In the genomic region with DNA sequence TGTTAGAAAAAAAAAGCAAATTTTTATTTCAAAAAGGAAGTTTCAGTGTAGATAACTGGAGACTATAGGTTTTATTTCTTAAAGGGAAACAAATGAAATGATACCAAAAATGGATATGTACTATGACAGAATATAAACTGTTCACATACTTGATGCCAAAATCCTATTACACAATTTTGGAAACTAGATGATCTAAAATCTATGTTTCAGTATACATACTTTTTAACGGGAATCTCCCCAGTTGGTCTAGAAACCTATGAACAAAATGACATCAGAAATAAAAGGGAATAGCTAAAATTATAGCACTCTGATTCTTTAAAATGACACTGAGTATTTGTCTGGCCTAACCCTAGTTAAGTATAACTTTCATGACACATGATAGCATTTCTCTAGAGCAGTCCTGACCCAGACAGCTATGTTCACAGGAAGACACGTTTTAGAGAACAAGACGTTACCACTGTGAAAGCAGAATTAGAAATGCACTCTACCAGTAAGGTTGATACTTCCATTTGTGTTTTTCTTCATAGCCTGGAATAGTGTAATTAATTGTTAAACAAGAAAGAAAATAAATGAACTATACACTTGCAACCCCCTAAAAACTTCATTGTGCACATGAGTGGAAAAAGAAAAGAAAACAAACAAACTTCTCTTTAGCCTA, we compare ENCODE assay signal across 10 cellular contexts. TPM values are rescaled to one million over a fixed set of nuclear protein-coding genes. Genes with fewer than 3 reads are reported as not detected.
DNase-seq lines count a peak whose midpoint lies in the region; ATAC-seq and TF ChIP-seq lines count a peak whose summit lies in the region.
"Had no signal": no experiment of that assay in that cellular context is flagged by ENCODE, and none has a peak within 500 bp of the region (broad histone marks: within the 10 kb centered on the region; RNA-seq: fewer than 3 reads in every experiment).

No MANE protein-coding gene starts in this region.

- H3K4me3 Mint-ChIP-seq in activated T-cell treated with anti-CD3 and anti-CD28 coated beads, Interleukin-2, amount 50 U/mL, for 24 hours: peak overlapping the region; percentile 39
- H3K4me3 Mint-ChIP-seq in stimulated activated effector memory CD8-positive, alpha-beta T cell treated with anti-CD3 and anti-CD28 coated beads, Interleukin-12 subunit alpha, Interleukin-12 subunit beta, amount 100 ng/mL, for 72 hours: peak overlapping the region; percentile 99

- H3K27ac ChIP-seq in OCI-LY3 (ENCODE audit: low read length) (peak overlapping the region; percentile 9; the same call in 1 of the 2 replicates), ascending aorta (peak overlapping the region in 1 of 2 donors; percentile 96)

- H3K4me1 Mint-ChIP-seq in activated T-cell treated with anti-CD3 and anti-CD28 coated beads, Interleukin-2, amount 50 U/mL, for 24 hours (ENCODE audit: low read depth): peaks cover 67% of the 10 kb centered on the region
- H3K4me1 Mint-ChIP-seq in stimulated activated effector memory CD8-positive, alpha-beta T cell treated with anti-CD3 and anti-CD28 coated beads, Interleukin-12 subunit alpha, Interleukin-12 subunit beta, amount 100 ng/mL, for 72 hours: peaks cover 53% of the 10 kb centered on the region

- TF ChIP-seq CTCF in OCI-LY3 (IDR thresholded peaks at IDR 0.05; ENCODE audit: low read depth, low read length): no peak
- no peak for TF ChIP-seq CTCF in fibroblast of the aortic adventitia (IDR thresholded peaks at IDR 0.05; ENCODE audit: insufficient read depth, low read length)
- TF ChIP-seq CTCF in ascending aorta (IDR thresholded peaks at IDR 0.05): no peak

- peak overlapping the region; percentile 1; the same call in 1 of the 2 replicates for H3K9ac ChIP-seq in OCI-LY3 (ENCODE audit: low read length)

- peaks cover 38% of the 10 kb centered on the region for H3K36me3 ChIP-seq in OCI-LY3 (replicated peaks; ENCODE audit: low read depth, low read length)
- H3K36me3 ChIP-seq in ascending aorta: peaks cover 8 to 17% of the 10 kb centered on the region in 2 donors

- intact Hi-C loops in ascending aorta (cut with DNase I): no loop called here

- H3K4me3 ChIP-seq in OCI-LY3 (ENCODE audit: low read length) (peak overlapping the region; percentile 94), fibroblast of the aortic adventitia (ENCODE audit: low read depth, low read length) (no peak overlapping the region), ascending aorta (no peak overlapping the region)

- ATAC-seq in stimulated activated effector memory CD8-positive, alpha-beta T cell treated with anti-CD3 and anti-CD28 coated beads, Interleukin-12 subunit alpha, Interleukin-12 subunit beta, amount 100 ng/mL, for 72 hours: no peak

- H3K27me3 Mint-ChIP-seq in activated T-cell treated with anti-CD3 and anti-CD28 coated beads, Interleukin-2, amount 50 U/mL, for 24 hours: no peaks in the 10 kb centered on the region

- H3K27me3 ChIP-seq in OCI-LY3 (ENCODE audit: low read depth, low read length) (no peaks in the 10 kb centered on the region), ascending aorta (no peaks in the 10 kb centered on the region)

- H3K9me3 Mint-ChIP-seq in activated T-cell treated with anti-CD3 and anti-CD28 coated beads, Interleukin-2, amount 50 U/mL, for 24 hours: no peaks in the 10 kb centered on the region
- no peaks in the 10 kb centered on the region for H3K9me3 Mint-ChIP-seq in stimulated activated effector memory CD8-positive, alpha-beta T cell treated with anti-CD3 and anti-CD28 coated beads, Interleukin-12 subunit alpha, Interleukin-12 subunit beta, amount 100 ng/mL, for 72 hours

- H3K36me3 Mint-ChIP-seq in activated T-cell treated with anti-CD3 and anti-CD28 coated beads, Interleukin-2, amount 50 U/mL, for 24 hours (ENCODE audit: low read depth): peaks cover 61% of the 10 kb centered on the region
- peaks cover 74% of the 10 kb centered on the region for H3K36me3 Mint-ChIP-seq in stimulated activated effector memory CD8-positive, alpha-beta T cell treated with anti-CD3 and anti-CD28 coated beads, Interleukin-12 subunit alpha, Interleukin-12 subunit beta, amount 100 ng/mL, for 72 hours

- peaks cover 91% of the 10 kb centered on the region for H3K79me2 ChIP-seq in OCI-LY3 (ENCODE audit: low read length)

- peaks cover 57% of the 10 kb centered on the region for H4K20me1 ChIP-seq in OCI-LY3 (ENCODE audit: insufficient read depth, low read length)

- H3K9me3 ChIP-seq in OCI-LY3 (ENCODE audit: insufficient read depth, low read length) (no peaks in the 10 kb centered on the region), ascending aorta (no peaks in the 10 kb centered on the region)

- peak overlapping the region; percentile 92 for H3K4me2 ChIP-seq in OCI-LY3 (ENCODE audit: low read length)

- peak overlapping the region; percentile 55 for H3K27ac Mint-ChIP-seq in activated T-cell treated with anti-CD3 and anti-CD28 coated beads, Interleukin-2, amount 50 U/mL, for 24 hours
- peak overlapping the region; percentile 50 for H3K27ac Mint-ChIP-seq in stimulated activated effector memory CD8-positive, alpha-beta T cell treated with anti-CD3 and anti-CD28 coated beads, Interleukin-12 subunit alpha, Interleukin-12 subunit beta, amount 100 ng/mL, for 72 hours

- H3K4me1 ChIP-seq in OCI-LY3 (ENCODE audit: low read length) (peaks cover 30% of the 10 kb centered on the region), ascending aorta (peaks cover 0 to 51% of the 10 kb centered on the region in 2 donors)

- no peak for DNase-seq in activated T-cell treated with anti-CD3 and anti-CD28 coated beads, Interleukin-2, amount 50 U/mL, for 24 hours
- no peak for DNase-seq in activated T-cell treated with anti-CD3 and anti-CD28 coated beads, Interleukin-2, amount 50 U/mL, for 1 hour
- DNase-seq in fibroblast of the aortic adventitia (ENCODE audit: low read depth) (peak; percentile 24), cerebellum (ENCODE audit: low spot score) (no peak), ascending aorta (ENCODE audit: low spot score in 2 of 2) (no peak), NK-92 (lab: John Stamatoyannopoulos, UW; ENCODE audit: unreplicated experiment) (no peak)
- DNase-seq in stimulated activated effector memory CD8-positive, alpha-beta T cell treated with anti-CD3 and anti-CD28 coated beads, Interleukin-12 subunit alpha, Interleukin-12 subunit beta, amount 100 ng/mL, for 72 hours (ENCODE audit: low spot score in 2 of 2): no peak
- DNase-seq: NCI-H510A treated with DMSO at 0.1 percent for 48 hours; stimulated activated naive CD4-positive, alpha-beta T cell treated with Interleukin-2 at 50 U/mL for 16 hours had no signal

- no peak overlapping the region for H2AFZ ChIP-seq in OCI-LY3 (ENCODE audit: low read depth, low read length)

RNA-seq across cellular contexts. Expression of gene OSER1, which starts 3.4 kb away (rescaled TPM):
- total RNA-seq in fibroblast of the aortic adventitia (ENCODE audit: low replicate concordance) (12.6 and 45.1 TPM in 2 replicates), cerebellum (21.7 TPM), ascending aorta (9.2 TPM)

RNA-seq across cellular contexts. Expression of gene JPH2, which starts 20.2 kb away (rescaled TPM):
- total RNA-seq in fibroblast of the aortic adventitia (ENCODE audit: low replicate concordance): under 0.01 and 0.82 TPM in 2 replicates
- total RNA-seq in cerebellum: 0.36 TPM
- total RNA-seq in ascending aorta: 86.7 TPM

RNA-seq across cellular contexts. Expression of gene GDAP1L1, which starts 39.9 kb away (rescaled TPM):
- 0.18 and 0.90 TPM in 2 replicates for total RNA-seq in fibroblast of the aortic adventitia (ENCODE audit: low replicate concordance)
- total RNA-seq in cerebellum: 55.4 TPM
- not detected for total RNA-seq in ascending aorta

Comparison
In these comparisons a context has a peak if more than half of its experiments do, and no peak if none do; other contexts are left out.
1. RNA of gene JPH2, which starts 20.2 kb away (total RNA-seq): 86.7 TPM in ascending aorta (single experiment); 0.36 TPM in cerebellum (single experiment) and under 0.01 to 0.82 TPM in fibroblast of the aortic adventitia; every median in the first group is over 10 times any median in the second.
2. RNA of gene GDAP1L1, which starts 39.9 kb away (total RNA-seq): 55.4 TPM in cerebellum (single experiment); 0.18 to 0.90 TPM in fibroblast of the aortic adventitia and not detected in ascending aorta (single experiment); every median in the first group is over 10 times any median in the second.